In the genomic region with DNA sequence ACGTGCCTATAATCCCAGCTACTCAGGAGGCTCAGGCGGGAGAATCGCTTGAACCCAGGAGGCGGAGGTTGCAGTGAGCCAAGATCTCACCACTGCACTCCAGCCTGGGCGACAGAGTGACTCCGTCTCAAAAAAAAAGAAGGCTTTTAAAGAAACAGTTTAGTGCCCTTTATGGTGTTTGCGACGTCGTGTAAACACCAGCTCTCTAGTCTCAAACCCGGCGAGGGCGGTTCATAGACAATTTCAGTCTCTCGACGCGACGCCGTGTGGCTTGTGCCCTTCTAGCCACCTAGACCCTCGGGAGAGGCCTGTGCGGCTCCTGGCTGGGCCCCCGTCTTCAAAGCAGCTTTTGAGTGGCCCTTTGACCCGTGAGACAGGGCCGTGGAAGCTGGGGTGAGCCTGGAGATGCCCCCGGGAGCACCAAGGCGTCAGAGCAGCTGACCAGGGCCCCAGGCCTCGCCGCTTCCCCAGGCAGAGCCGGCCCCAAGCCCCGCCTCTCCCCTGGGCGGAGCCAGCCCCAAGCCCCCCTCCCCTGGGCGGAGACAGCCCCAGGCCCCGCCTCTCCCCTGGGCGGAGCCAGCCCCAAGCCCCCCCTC, we compare ENCODE assay signal across 2 cellular contexts.
TF ChIP-seq lines count a peak whose summit lies in the region.

No MANE protein-coding gene starts in this region.

TF ChIP-seq in HepG2, 621 proteins besides CTCF, POLR2A, EP300 and RAD21 (continues in another document):
- TF ChIP-seq ZNF30 (CRISPR knock-in tag; IDR thresholded peaks at IDR 0.05) = no peak
- no peak for TF ChIP-seq CENPBD1 (CRISPR knock-in tag; IDR thresholded peaks at IDR 0.05; ENCODE audit: borderline replicate concordance, low read depth)
- no peak for TF ChIP-seq ZNF558 (CRISPR knock-in tag; IDR thresholded peaks at IDR 0.05; ENCODE audit: borderline replicate concordance)
- no peak for TF ChIP-seq ATF7-NPFF (CRISPR knock-in tag; IDR thresholded peaks at IDR 0.05; ENCODE audit: low read depth)
- no peak for TF ChIP-seq AHDC1 (CRISPR knock-in tag; IDR thresholded peaks at IDR 0.05; ENCODE audit: borderline replicate concordance)
- TF ChIP-seq TSC22D2 (CRISPR knock-in tag; IDR thresholded peaks at IDR 0.05; ENCODE audit: borderline replicate concordance) = no peak
- no peak for TF ChIP-seq ESRRA (CRISPR knock-in tag; IDR thresholded peaks at IDR 0.05; ENCODE audit: low read depth)
- TF ChIP-seq MTF1 (CRISPR knock-in tag; IDR thresholded peaks at IDR 0.05) = no peak
- peak; percentile 46 for TF ChIP-seq AGO2 (optimal IDR thresholded peaks at IDR 0.05; ENCODE audit: low read depth, low read length)
- no peak for TF ChIP-seq ZNF720 (CRISPR knock-in tag; IDR thresholded peaks at IDR 0.05)
- no peak for TF ChIP-seq KLF6 (CRISPR knock-in tag; IDR thresholded peaks at IDR 0.05)
- TF ChIP-seq ZNF230 (CRISPR knock-in tag; IDR thresholded peaks at IDR 0.05) = 0 out of 2 replicates have a peak, but pooled peaks have one; percentile 43
- TF ChIP-seq ZNF280D (CRISPR knock-in tag; IDR thresholded peaks at IDR 0.05) = no peak

TF ChIP-seq in WTC11, 78 proteins besides CTCF, POLR2A, EP300 and RAD21:
- TF ChIP-seq ZNF423 (CRISPR knock-in tag; IDR thresholded peaks at IDR 0.05) (no peak), ZBTB43 (CRISPR knock-in tag; IDR thresholded peaks at IDR 0.05) (no peak), HMGA2 (CRISPR knock-in tag; IDR thresholded peaks at IDR 0.05) (no peak), OVOL2 (CRISPR knock-in tag; IDR thresholded peaks at IDR 0.05; ENCODE audit: borderline replicate concordance) (no peak), CREB1 (CRISPR knock-in tag; IDR thresholded peaks at IDR 0.05) (no peak), NR1H2 (CRISPR knock-in tag; IDR thresholded peaks at IDR 0.05) (no peak), KAT7 (CRISPR knock-in tag; IDR thresholded peaks at IDR 0.05; ENCODE audit: borderline replicate concordance) (no peak), NFYB (CRISPR knock-in tag; conservative IDR thresholded peaks at IDR 0.05; ENCODE audit: low read depth) (no peak), FOXJ3 (CRISPR knock-in tag; IDR thresholded peaks at IDR 0.05; ENCODE audit: borderline replicate concordance) (no peak), ZNF138 (CRISPR knock-in tag; conservative IDR thresholded peaks at IDR 0.05) (no peak), ESRRA (CRISPR knock-in tag; IDR thresholded peaks at IDR 0.05; ENCODE audit: borderline replicate concordance) (no peak), USF2 (CRISPR knock-in tag; IDR thresholded peaks at IDR 0.05) (no peak), EMX1 (CRISPR knock-in tag; IDR thresholded peaks at IDR 0.05) (no peak)
- TF ChIP-seq, protein P1, sequence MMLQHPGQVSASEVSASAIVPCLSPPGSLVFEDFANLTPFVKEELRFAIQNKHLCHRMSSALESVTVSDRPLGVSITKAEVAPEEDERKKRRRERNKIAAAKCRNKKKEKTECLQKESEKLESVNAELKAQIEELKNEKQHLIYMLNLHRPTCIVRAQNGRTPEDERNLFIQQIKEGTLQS (CRISPR knock-in tag; conservative IDR thresholded peaks at IDR 0.05) = no peak
- TF ChIP-seq, protein P2, sequence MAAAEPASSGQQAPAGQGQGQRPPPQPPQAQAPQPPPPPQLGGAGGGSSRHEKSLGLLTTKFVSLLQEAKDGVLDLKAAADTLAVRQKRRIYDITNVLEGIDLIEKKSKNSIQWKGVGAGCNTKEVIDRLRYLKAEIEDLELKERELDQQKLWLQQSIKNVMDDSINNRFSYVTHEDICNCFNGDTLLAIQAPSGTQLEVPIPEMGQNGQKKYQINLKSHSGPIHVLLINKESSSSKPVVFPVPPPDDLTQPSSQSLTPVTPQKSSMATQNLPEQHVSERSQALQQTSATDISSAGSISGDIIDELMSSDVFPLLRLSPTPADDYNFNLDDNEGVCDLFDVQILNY (CRISPR knock-in tag; IDR thresholded peaks at IDR 0.05) = no peak
